In genomic region chr12:19654630-19655384, GRCh38 we compare ENCODE assay signal across 18 cellular contexts.
DNase-seq lines count a peak whose midpoint lies in the region; ATAC-seq, FAIRE-seq and TF ChIP-seq lines count a peak whose summit lies in the region.
"Had no signal": no experiment of that assay in that cellular context is flagged by ENCODE, and none has a peak within 500 bp of the region (broad histone marks: within the 10 kb centered on the region; RNA-seq: fewer than 3 reads in every experiment).

No MANE protein-coding gene starts in this region.

- H3K27ac Mint-ChIP-seq in activated CD8-positive, alpha-beta memory T cell treated with anti-CD3 and anti-CD28 coated beads, Interleukin-2, amount 10 ng/mL, durations not matched to agents 7 days and 5 days: no peak overlapping the region
- H3K27ac Mint-ChIP-seq in type B pancreatic cell: no peak overlapping the region
- H3K27ac Mint-ChIP-seq: CD8-positive, alpha-beta T cell had no signal

- TF ChIP-seq CTCF in type B pancreatic cell (conservative IDR thresholded peaks at IDR 0.05): no peak

- ATAC-seq in activated CD8-positive, alpha-beta memory T cell treated with anti-CD3 and anti-CD28 coated beads, Interleukin-2, amount 10 ng/mL, durations not matched to agents 7 days and 5 days: no peak
- ATAC-seq: CD8-positive, alpha-beta T cell; HCT116 had no signal

- DNase-seq in EL: peak; percentile 65
- DNase-seq in SK-MEL-5 (ENCODE audit: low read depth, low spot score): peak; percentile 6
- DNase-seq in fibroblast of peridontal ligament (ENCODE audit: extremely low read depth): peak; percentile 67
- DNase-seq in small intestine: no peak
- DNase-seq in activated CD8-positive, alpha-beta memory T cell treated with anti-CD3 and anti-CD28 coated beads, Interleukin-2, amount 10 ng/mL, durations not matched to agents 7 days and 5 days: no peak
- DNase-seq in SKM-1 treated with dmso at 0.1 percent for 144 hours (lab: John Stamatoyannopoulos, UW; ENCODE audit: unreplicated experiment): no peak
- DNase-seq in type B pancreatic cell (ENCODE audit: extremely low spot score, unreplicated experiment): no peak
- no peak for DNase-seq in DMS53 treated with DMSO at 0.1 percent for 48 hours (lab: John Stamatoyannopoulos, UW; ENCODE audit: unreplicated experiment)
- DNase-seq: activated naive CD4-positive, alpha-beta T cell; CD8-positive, alpha-beta T cell; central memory CD4-positive, alpha-beta T cell; erythroblast; GF-D8; NCI-H2171; WERI-Rb-1 had no signal

- no peaks in the 10 kb centered on the region for H3K27me3 Mint-ChIP-seq in activated CD8-positive, alpha-beta memory T cell treated with anti-CD3 and anti-CD28 coated beads, Interleukin-2, amount 10 ng/mL, durations not matched to agents 7 days and 5 days
- H3K27me3 Mint-ChIP-seq in type B pancreatic cell: no peaks in the 10 kb centered on the region

- H3K36me3 Mint-ChIP-seq in activated CD8-positive, alpha-beta memory T cell treated with anti-CD3 and anti-CD28 coated beads, Interleukin-2, amount 10 ng/mL, durations not matched to agents 7 days and 5 days: no peaks in the 10 kb centered on the region
- peaks cover 8% of the 10 kb centered on the region for H3K36me3 Mint-ChIP-seq in type B pancreatic cell
- H3K36me3 Mint-ChIP-seq: CD8-positive, alpha-beta T cell had no signal

- H3K27ac ChIP-seq in small intestine (ENCODE audit: low read depth in 1 of 2, low read length in 1 of 2): no peak overlapping the region
- H3K27ac ChIP-seq: SJSA1, WERI-Rb-1 had no signal

- in situ Hi-C loops in SK-MEL-5 (cut with HindIII; ENCODE audit: low pct_unique_long_range_greater_than_20kb, low sequenced_read_pairs): no loop called here

- CTCF ChIA-PET in activated CD8-positive, alpha-beta memory T cell treated with anti-CD3 and anti-CD28 coated beads, Interleukin-2, amount 10 ng/mL, durations not matched to agents 7 days and 5 days (lab: Charles Lee): interaction anchor here (1.3 kb wide), 1 partner anchor 53 kb away, joined by 3 read pairs; no protein-coding TSS in a partner anchor

- no peaks in the 10 kb centered on the region for H3K9me3 Mint-ChIP-seq in activated CD8-positive, alpha-beta memory T cell treated with anti-CD3 and anti-CD28 coated beads, Interleukin-2, amount 10 ng/mL, durations not matched to agents 7 days and 5 days (ENCODE audit: low read depth)
- peaks cover 11% of the 10 kb centered on the region for H3K9me3 Mint-ChIP-seq in type B pancreatic cell
- H3K9me3 Mint-ChIP-seq: CD8-positive, alpha-beta T cell had no signal

- WGBS in small intestine, 3 donors: 60 to 78% (median 74%) methylated on average over 5 of the region's 5 CpGs

- H3K36me3 ChIP-seq in small intestine (ENCODE audit: control insufficient read depth in 2 of 2, insufficient read depth in 2 of 2, low read length in 2 of 2): no peaks in the 10 kb centered on the region
- H3K36me3 ChIP-seq: SJSA1, WERI-Rb-1 had no signal

- H3K4me3 ChIP-seq in small intestine (ENCODE audit: low read depth in 1 of 2, low read length in 2 of 2): no peak overlapping the region
- H3K4me3 ChIP-seq: SJSA1 had no signal

- H3K4me1 Mint-ChIP-seq in activated CD8-positive, alpha-beta memory T cell treated with anti-CD3 and anti-CD28 coated beads, Interleukin-2, amount 10 ng/mL, durations not matched to agents 7 days and 5 days: peaks cover 2% of the 10 kb centered on the region
- no peaks in the 10 kb centered on the region for H3K4me1 Mint-ChIP-seq in type B pancreatic cell (ENCODE audit: unreplicated experiment)

- no peak overlapping the region for H3K4me3 Mint-ChIP-seq in activated CD8-positive, alpha-beta memory T cell treated with anti-CD3 and anti-CD28 coated beads, Interleukin-2, amount 10 ng/mL, durations not matched to agents 7 days and 5 days
- H3K4me3 Mint-ChIP-seq in type B pancreatic cell: no peak overlapping the region
- H3K4me3 Mint-ChIP-seq: CD8-positive, alpha-beta T cell had no signal

- no peaks in the 10 kb centered on the region for H3K27me3 ChIP-seq in small intestine (ENCODE audit: control insufficient read depth in 2 of 2, insufficient read depth in 2 of 2, low read length in 2 of 2)
- H3K27me3 ChIP-seq: SJSA1 had no signal

- H3K9me3 ChIP-seq in small intestine (ENCODE audit: control insufficient read depth, low read depth): no peaks in the 10 kb centered on the region
- H3K9me3 ChIP-seq: SJSA1 had no signal

- FAIRE-seq in small intestine (lab: Jason Lieb, UNC): peak; percentile 57
- FAIRE-seq: GM18507 had no signal

- no peaks in the 10 kb centered on the region for H3K4me1 ChIP-seq in small intestine (ENCODE audit: control insufficient read depth in 2 of 2, insufficient read depth in 1 of 2, low read depth in 1 of 2, low read length in 1 of 2)

Comparison
In these comparisons a context has a peak if more than half of its experiments do, and no peak if none do; other contexts are left out.
1. DNase-seq: peak in EL (single experiment), SK-MEL-5 (single experiment) and fibroblast of peridontal ligament (single experiment); none in small intestine (single experiment), activated CD8-positive, alpha-beta memory T cell treated with anti-CD3 and anti-CD28 coated beads, Interleukin-2, amount 10 ng/mL, durations not matched to agents 7 days and 5 days (single experiment), SKM-1 treated with dmso at 0.1 percent for 144 hours (single experiment), type B pancreatic cell (single experiment) and DMS53 treated with DMSO at 0.1 percent for 48 hours (single experiment).